ENCODE assay signal across 11 cellular contexts in genomic region chr22:19965771-19966709, GRCh38. TPM values are rescaled to one million over a fixed set of nuclear protein-coding genes. Genes with fewer than 3 reads are reported as not detected.
DNase-seq lines count a peak whose midpoint lies in the region; ATAC-seq, FAIRE-seq and TF ChIP-seq lines count a peak whose summit lies in the region.
"Had no signal": no experiment of that assay in that cellular context is flagged by ENCODE, and none has a peak within 500 bp of the region (broad histone marks: within the 10 kb centered on the region; RNA-seq: fewer than 3 reads in every experiment).

No MANE protein-coding gene starts in this region.

- H3K9me2 ChIP-seq in MM.1S (replicated peaks; ENCODE audit: insufficient read depth, low read length): no peaks in the 10 kb centered on the region

- no peaks in the 10 kb centered on the region for H3K36me3 ChIP-seq in MM.1S (replicated peaks; ENCODE audit: insufficient read depth, low read length)
- peaks cover 85% of the 10 kb centered on the region; the same call in 2 of the 3 replicates for H3K36me3 ChIP-seq in K562 (ENCODE audit: control insufficient read depth, insufficient read depth, low read length)
- no peaks in the 10 kb centered on the region for H3K36me3 ChIP-seq in neural progenitor cell

- peaks cover 3% of the 10 kb centered on the region; the same call in 1 of the 2 replicates for H3K4me1 ChIP-seq in MM.1S (ENCODE audit: low read length)
- H3K4me1 ChIP-seq in K562 (replicated peaks in 1 of 2; ENCODE audit: control insufficient read depth in 2 of 2, insufficient read depth in 2 of 2, low read length in 2 of 2): peaks cover 7 to 69% of the 10 kb centered on the region in 2 experiments; a peak in 4 of 5 replicates
- peaks cover 3% of the 10 kb centered on the region for H3K4me1 ChIP-seq in neural progenitor cell

- BruUV-seq in K562 (replicated peaks; lab: Mats Ljungman, UMichigan): no TSS peak

- H3K27ac Mint-ChIP-seq in neural progenitor cell: no peak overlapping the region

- WGBS in K562 (ENCODE audit: insufficient coverage, low coverage, missing lambda C conversion rate): 79% methylated on average over 10 of the region's 10 CpGs

- no peak overlapping the region for H3K4me2 ChIP-seq in MM.1S (ENCODE audit: low read depth, low read length)
- no peak overlapping the region for H3K4me2 ChIP-seq in K562 (ENCODE audit: insufficient read depth, low read length)
- no peak overlapping the region for H3K4me2 ChIP-seq in neural progenitor cell

- peaks cover 5% of the 10 kb centered on the region for H3K27me3 Mint-ChIP-seq in neural progenitor cell (ENCODE audit: insufficient read depth, low read depth)

- peak; percentile 82 for FAIRE-seq in K562 (lab: Jason Lieb, UNC)

- peak; percentile 26 for TF ChIP-seq CTCF in MM.1S (IDR thresholded peaks at IDR 0.05; ENCODE audit: low read length)
- peak; percentile 84 to 97 (median 86) for TF ChIP-seq CTCF in K562 (IDR thresholded peaks at IDR 0.05 in 2 of 3, conservative IDR thresholded peaks at IDR 0.05 in 1 of 3; ENCODE audit: insufficient read depth in 2 of 3, low read depth in 1 of 3, low read length in 3 of 3)
- peak; percentile 72 for TF ChIP-seq CTCF in neural progenitor cell (IDR thresholded peaks at IDR 0.05)

- H2AFZ ChIP-seq in MM.1S (ENCODE audit: low read length) (no peak overlapping the region), K562 (ENCODE audit: low read depth, low read length) (no peak overlapping the region), neural progenitor cell (replicated peaks) (no peak overlapping the region)

- in situ Hi-C loops in K562 (cut with MboI): no loop called here

- CTCF ChIA-PET in K562 (lab: Yijun Ruan, JAX; ENCODE audit: low intra/inter-chr PET ratio): interaction anchor here (0.6 to 0.7 kb wide), 3 partner anchors 26 to 236 kb away, joined by 3 to 6 read pairs (median 4); no protein-coding TSS in a partner anchor

- H3K4me3 ChIP-seq in MM.1S (ENCODE audit: low read length) (no peak overlapping the region), K562 (no peak overlapping the region), neural progenitor cell (no peak overlapping the region)

- no peaks in the 10 kb centered on the region for H3F3A ChIP-seq in MM.1S (ENCODE audit: insufficient read depth, low read length)
- peaks cover 14% of the 10 kb centered on the region for H3F3A ChIP-seq in neural progenitor cell (ENCODE audit: low read depth)

- intact Hi-C loops in K562 (cut with micrococcal nuclease): no loop called here

- H3K4me3 Mint-ChIP-seq in neural progenitor cell: no peak overlapping the region

- DNase-seq in NCI-H1417 (lab: John Stamatoyannopoulos, UW) (peak in 2 of 3 experiments; percentile 59 to 87), NCI-H1417 treated with DMSO at 0.1 percent for 48 hours (lab: John Stamatoyannopoulos, UW) (no peak), MM.1S (no peak), K562 (ENCODE audit: extremely low read depth in 1 of 4, low spot score in 3 of 4) (peak; percentile 84 to 90 (median 89)), neural progenitor cell (ENCODE audit: low spot score) (peak; percentile 72), OCI-M2 (lab: John Stamatoyannopoulos, UW; ENCODE audit: unreplicated experiment) (no peak), SW 1271 (lab: John Stamatoyannopoulos, UW) (no peak)
- no peak for DNase-seq in stimulated activated CD4-positive, alpha-beta T cell treated with anti-CD3 and anti-CD28 coated beads, Interleukin-2, amount 100 ng/mL, for 48 hours
- DNase-seq: ACHN; activated CD4-positive, alpha-beta T cell treated with anti-CD3 and anti-CD28 coated beads for 1 hour; cerebellar nuclear complex had no signal

- H3K9ac ChIP-seq in MM.1S (ENCODE audit: low read length) (no peak overlapping the region), K562 (ENCODE audit: insufficient read depth in 1 of 2, low read depth in 2 of 2, low read length in 2 of 2) (peak overlapping the region in 1 of 2 experiments; percentile 45; a peak in 1 of 4 replicates), neural progenitor cell (no peak overlapping the region)

- peak; percentile 33 for ATAC-seq in K562

- TF ChIP-seq EP300 in K562 (IDR thresholded peaks at IDR 0.05; ENCODE audit: low read length): no peak

- TF ChIP-seq POLR2A in K562 (conservative IDR thresholded peaks at IDR 0.05): no peak

- no peaks in the 10 kb centered on the region for H3K9me3 Mint-ChIP-seq in neural progenitor cell

- peak in 1 of 2 experiments; percentile 71; a peak in 3 of 4 replicates for TF ChIP-seq RAD21 in K562 (CRISPR knock-in tag; conservative IDR thresholded peaks at IDR 0.05 in 1 of 2, IDR thresholded peaks at IDR 0.05 in 1 of 2)

- POLR2A ChIA-PET in K562 (lab: Yijun Ruan, JAX): interaction anchor here (0.6 to 13.7 kb wide), 19 partner anchors 8 to 242 kb away, joined by 3 to 115 read pairs (median 4); partner anchors contain the start of gene TANGO2

- no peaks in the 10 kb centered on the region for H3K9me3 ChIP-seq in MM.1S (replicated peaks; ENCODE audit: insufficient read depth, low read length)
- no peaks in the 10 kb centered on the region for H3K9me3 ChIP-seq in K562 (replicated peaks; ENCODE audit: control insufficient read depth, insufficient read depth, low read depth, low read length)
- H3K9me3 ChIP-seq in neural progenitor cell (ENCODE audit: low read depth): no peaks in the 10 kb centered on the region

- H3K9me1 ChIP-seq in K562 (ENCODE audit: control insufficient read depth, insufficient read depth, low read length): peaks cover 7% of the 10 kb centered on the region

- no peaks in the 10 kb centered on the region for H3K79me2 ChIP-seq in MM.1S (ENCODE audit: low read length)
- no peaks in the 10 kb centered on the region for H3K79me2 ChIP-seq in K562 (ENCODE audit: control insufficient read depth, insufficient read depth, low read length)
- H3K79me2 ChIP-seq in neural progenitor cell (ENCODE audit: low read depth): no peaks in the 10 kb centered on the region

- peaks cover 30% of the 10 kb centered on the region for H3K4me1 Mint-ChIP-seq in neural progenitor cell

- no peaks in the 10 kb centered on the region for H3K27me3 ChIP-seq in MM.1S (replicated peaks; ENCODE audit: insufficient read depth, low read length)
- no peaks in the 10 kb centered on the region for H3K27me3 ChIP-seq in K562 (ENCODE audit: control insufficient read depth in 2 of 2, insufficient read depth in 2 of 2, low read length in 2 of 2)
- H3K27me3 ChIP-seq in neural progenitor cell: no peaks in the 10 kb centered on the region

- H3K27ac ChIP-seq in MM.1S (ENCODE audit: low read length): no peak overlapping the region
- H3K27ac ChIP-seq in K562 (ENCODE audit: extremely low read depth, low read depth, low read length): no peak overlapping the region
- no peak overlapping the region for H3K27ac ChIP-seq in neural progenitor cell

- no peaks in the 10 kb centered on the region for H4K20me1 ChIP-seq in MM.1S (ENCODE audit: insufficient read depth, low read length)
- H4K20me1 ChIP-seq in K562 (replicated peaks; ENCODE audit: control insufficient read depth, insufficient read depth, low read length): peaks cover 44% of the 10 kb centered on the region
- peaks cover 4% of the 10 kb centered on the region for H4K20me1 ChIP-seq in neural progenitor cell (ENCODE audit: low read depth)

- H3K36me3 Mint-ChIP-seq in neural progenitor cell: peaks cover 1% of the 10 kb centered on the region

RNA-seq across cellular contexts. Expression of gene TXNRD2, which starts 24.4 kb away (rescaled TPM):
- total RNA-seq in K562 (2011; cell fraction: chromatin; rRNA removed; ENCODE audit: low replicate concordance): 156 and 367 TPM in 2 replicates
- 176 and 216 TPM in 2 replicates for total RNA-seq in K562 (2011; cell fraction: nucleolus; rRNA removed)
- 160 and 165 TPM in 2 replicates for total RNA-seq in K562 (2011; cell fraction: nucleoplasm; rRNA removed)
- total RNA-seq in K562 (2014; rRNA removed): 49.4 and 60.7 TPM in 2 replicates
- total RNA-seq in K562 (2014; rRNA removed; fragmentation: Illumina TruSeq; extraction: Trizol): 25.1 and 32.6 TPM in 2 replicates
- 45.9 and 50.4 TPM in 2 replicates for total RNA-seq in K562 (2015; rRNA removed; fragmentation: Illumina TruSeq; extraction: Trizol)
- 78.2 and 80.2 TPM in 2 replicates for total RNA-seq in K562 (2021)
- polyA plus RNA-seq in K562 (2011; rRNA removed): 50.2 and 93.6 TPM in 2 replicates
- 84.2 and 98.0 TPM in 2 replicates for polyA plus RNA-seq in K562 (2011; cell fraction: cytosol; rRNA removed)
- 148 and 181 TPM in 2 replicates for polyA plus RNA-seq in K562 (2011; cell fraction: nucleus; rRNA removed)
- 83.1 and 83.5 TPM in 2 replicates for polyA plus RNA-seq in K562 (2012)
- polyA plus RNA-seq in K562 (2014; fragmentation: Illumina TruSeq; extraction: Trizol): 45.0 and 66.1 TPM in 2 replicates
- polyA plus RNA-seq in K562 (2014; fragmentation: Nextera tagmentation; extraction: Ambion mirVana): 1 to 10 TPM; 3.3 to 4.4 TPM
- 52.5 and 57.0 TPM in 2 replicates for polyA plus RNA-seq in K562 (2014; rRNA removed)
- polyA minus RNA-seq in K562 (2011; rRNA and poly(A)+ RNA removed): 44.4 and 47.5 TPM in 2 replicates
- 55.3 and 75.6 TPM in 2 replicates for polyA minus RNA-seq in K562 (2011; cell fraction: cytosol; rRNA and poly(A)+ RNA removed)
- polyA minus RNA-seq in K562 (2011; cell fraction: nucleus; rRNA and poly(A)+ RNA removed): 57.4 and 103 TPM in 2 replicates
- total RNA-seq in neural progenitor cell (ENCODE audit: low replicate concordance): 0.19 and 3.1 TPM in 2 replicates

RNA-seq across cellular contexts. Expression of gene COMT, which starts 24.5 kb away (rescaled TPM):
- total RNA-seq in K562 (2011; cell fraction: chromatin; rRNA removed; ENCODE audit: low replicate concordance): 125 and 360 TPM in 2 replicates
- total RNA-seq in K562 (2011; cell fraction: nucleolus; rRNA removed): 500 and 649 TPM in 2 replicates
- total RNA-seq in K562 (2011; cell fraction: nucleoplasm; rRNA removed): 301 and 358 TPM in 2 replicates
- 334 and 497 TPM in 2 replicates for total RNA-seq in K562 (2014; rRNA removed)
- total RNA-seq in K562 (2014; rRNA removed; fragmentation: Illumina TruSeq; extraction: Trizol): 29.4 and 46.3 TPM in 2 replicates
- 155 and 156 TPM in 2 replicates for total RNA-seq in K562 (2015; rRNA removed; fragmentation: Illumina TruSeq; extraction: Trizol)
- total RNA-seq in K562 (2021): 348 and 351 TPM in 2 replicates
- 185 and 498 TPM in 2 replicates for polyA plus RNA-seq in K562 (2011; rRNA removed)
- polyA plus RNA-seq in K562 (2011; cell fraction: cytosol; rRNA removed): 652 and 657 TPM in 2 replicates
- 321 and 432 TPM in 2 replicates for polyA plus RNA-seq in K562 (2011; cell fraction: nucleus; rRNA removed)
- polyA plus RNA-seq in K562 (2012): 279 and 699 TPM in 2 replicates
- polyA plus RNA-seq in K562 (2014; fragmentation: Illumina TruSeq; extraction: Trizol): 108 and 305 TPM in 2 replicates
- polyA plus RNA-seq in K562 (2014; fragmentation: Nextera tagmentation; extraction: Ambion mirVana): 10 to 100 TPM; 12.5 to 39.6 TPM
- polyA plus RNA-seq in K562 (2014; rRNA removed): 263 and 317 TPM in 2 replicates
- polyA minus RNA-seq in K562 (2011; rRNA and poly(A)+ RNA removed): 92.9 and 123 TPM in 2 replicates
- polyA minus RNA-seq in K562 (2011; cell fraction: cytosol; rRNA and poly(A)+ RNA removed): 148 and 344 TPM in 2 replicates
- polyA minus RNA-seq in K562 (2011; cell fraction: nucleus; rRNA and poly(A)+ RNA removed): 63.8 and 154 TPM in 2 replicates
- 1.1 and 1.3 TPM in 2 replicates for total RNA-seq in neural progenitor cell (ENCODE audit: low replicate concordance)

RNA-seq across cellular contexts. Expression of gene ARVCF, which starts 50.6 kb away (rescaled TPM):
- total RNA-seq in K562 (2011; cell fraction: chromatin; rRNA removed; ENCODE audit: low replicate concordance): 114 and 328 TPM in 2 replicates
- total RNA-seq in K562 (2011; cell fraction: nucleolus; rRNA removed): 214 and 270 TPM in 2 replicates
- 106 and 131 TPM in 2 replicates for total RNA-seq in K562 (2011; cell fraction: nucleoplasm; rRNA removed)
- total RNA-seq in K562 (2014; rRNA removed) (49.3 and 54.2 TPM in 2 replicates), K562 (2014; rRNA removed; fragmentation: Illumina TruSeq; extraction: Trizol) (2.2 and 4.5 TPM in 2 replicates), K562 (2015; rRNA removed; fragmentation: Illumina TruSeq; extraction: Trizol) (13.3 and 15.6 TPM in 2 replicates), K562 (2021) (46.5 and 50.6 TPM in 2 replicates), neural progenitor cell (ENCODE audit: low replicate concordance) (35.4 and 159 TPM in 2 replicates)
- polyA plus RNA-seq in K562 (2011; rRNA removed) (35.2 and 71.6 TPM in 2 replicates), K562 (2014; fragmentation: Illumina TruSeq; extraction: Trizol) (8.0 and 15.9 TPM in 2 replicates), K562 (2014; fragmentation: Nextera tagmentation; extraction: Ambion mirVana) (under 1 TPM; 0.03 to 0.17 TPM), K562 (2014; rRNA removed) (42.5 and 97.4 TPM in 2 replicates)
- 134 and 673 TPM in 2 replicates for polyA plus RNA-seq in K562 (2011; cell fraction: cytosol; rRNA removed)
- polyA plus RNA-seq in K562 (2011; cell fraction: nucleus; rRNA removed): 407 and 424 TPM in 2 replicates
- 30.0 and 31.2 TPM in 2 replicates for polyA plus RNA-seq in K562 (2012)
- polyA minus RNA-seq in K562 (2011; rRNA and poly(A)+ RNA removed): 15.1 and 15.6 TPM in 2 replicates
- polyA minus RNA-seq in K562 (2011; cell fraction: cytosol; rRNA and poly(A)+ RNA removed): 24.6 and 52.4 TPM in 2 replicates
- 96.8 and 145 TPM in 2 replicates for polyA minus RNA-seq in K562 (2011; cell fraction: nucleus; rRNA and poly(A)+ RNA removed)

RNA-seq across cellular contexts. Expression of gene TANGO2, which starts 54.9 kb away (rescaled TPM):
- 160 and 395 TPM in 2 replicates for total RNA-seq in K562 (2011; cell fraction: chromatin; rRNA removed; ENCODE audit: low replicate concordance)
- total RNA-seq in K562 (2011; cell fraction: nucleolus; rRNA removed): 227 and 229 TPM in 2 replicates
- total RNA-seq in K562 (2011; cell fraction: nucleoplasm; rRNA removed): 196 and 211 TPM in 2 replicates
- total RNA-seq in K562 (2014; rRNA removed) (70.1 and 95.8 TPM in 2 replicates), K562 (2014; rRNA removed; fragmentation: Illumina TruSeq; extraction: Trizol) (36.1 and 45.9 TPM in 2 replicates), K562 (2015; rRNA removed; fragmentation: Illumina TruSeq; extraction: Trizol) (55.8 and 57.2 TPM in 2 replicates), K562 (2021) (94.1 and 97.3 TPM in 2 replicates), neural progenitor cell (ENCODE audit: low replicate concordance) (9.1 and 10.0 TPM in 2 replicates)
- polyA plus RNA-seq in K562 (2011; rRNA removed) (94.9 and 115 TPM in 2 replicates), K562 (2014; fragmentation: Illumina TruSeq; extraction: Trizol) (88.3 and 89.4 TPM in 2 replicates), K562 (2014; fragmentation: Nextera tagmentation; extraction: Ambion mirVana) (10 to 100 TPM; 15.5 to 17.5 TPM), K562 (2014; rRNA removed) (89.6 and 92.5 TPM in 2 replicates)
- 157 and 209 TPM in 2 replicates for polyA plus RNA-seq in K562 (2011; cell fraction: cytosol; rRNA removed)
- polyA plus RNA-seq in K562 (2011; cell fraction: nucleus; rRNA removed): 157 and 195 TPM in 2 replicates
- 68.2 and 73.0 TPM in 2 replicates for polyA plus RNA-seq in K562 (2012)
- 130 and 186 TPM in 2 replicates for polyA minus RNA-seq in K562 (2011; rRNA and poly(A)+ RNA removed)
- 73.2 and 76.1 TPM in 2 replicates for polyA minus RNA-seq in K562 (2011; cell fraction: cytosol; rRNA and poly(A)+ RNA removed)
- polyA minus RNA-seq in K562 (2011; cell fraction: nucleus; rRNA and poly(A)+ RNA removed): 63.1 and 85.0 TPM in 2 replicates

Comparison
In these comparisons a context has a peak if more than half of its experiments do, and no peak if none do; other contexts are left out.
1. DNase-seq: peak in NCI-H1417 (2 of 3), K562 (4 of 4) and neural progenitor cell (single experiment); none in NCI-H1417 treated with DMSO at 0.1 percent for 48 hours (single experiment), MM.1S (single experiment), stimulated activated CD4-positive, alpha-beta T cell treated with anti-CD3 and anti-CD28 coated beads, Interleukin-2, amount 100 ng/mL, for 48 hours (0 of 2), OCI-M2 (single experiment) and SW 1271 (0 of 2).
2. CTCF ChIP-seq: peak in every context shown above with its lines; median percentile 86 in K562; 72 in neural progenitor cell; 26 in MM.1S.
3. RNA of gene COMT, which starts 24.5 kb away (total RNA-seq): 29.4 to 649 TPM in K562; 1.1 to 1.3 TPM in neural progenitor cell; every median in the first group is over 10 times any median in the second.